8 cellular contexts compared by ENCODE assay signal in genomic region chr18:35240664-35241522, GRCh38. TPM values are rescaled to one million over a fixed set of nuclear protein-coding genes. Genes with fewer than 3 reads are reported as not detected.
DNase-seq lines count a peak whose midpoint lies in the region; TF ChIP-seq lines count a peak whose summit lies in the region.

Gene ZNF397, plus strand, starts transcription at chr18:35241034. Its CDS starts 1,437 bp downstream, at chr18:35242471.

- no peak within 1 kb of the TSS for H3K23ac ChIP-seq in H9 (ENCODE audit: insufficient read length, low read depth, low read length)

- peak within 1 kb of the TSS; percentile 42 for H2BK5ac ChIP-seq in H9 (ENCODE audit: insufficient read length, low read length)

- H3K56ac ChIP-seq in H9 (ENCODE audit: insufficient read length, low read depth, low read length) = no peak within 1 kb of the TSS

- no peak within 1 kb of the TSS for H4K91ac ChIP-seq in H9 (ENCODE audit: insufficient read length, low read depth, low read length)

- peak within 1 kb of the TSS; percentile 85 for H3K27ac ChIP-seq in H9 (ENCODE audit: insufficient read length, low read depth, low read length)
- H3K27ac ChIP-seq in stomach smooth muscle (ENCODE audit: low read length) = peak within 1 kb of the TSS; percentile 92

- peaks cover 3% of the 10 kb centered on the region for H3K23me2 ChIP-seq in H9 (ENCODE audit: insufficient read length, low read depth, low read length, poor library complexity, severe bottlenecking)

- peak within 1 kb of the TSS; percentile 88 to 94 for H3K4me3 Mint-ChIP-seq in H9
- H3K4me3 Mint-ChIP-seq in neural crest cell = peak within 1 kb of the TSS; percentile 99

- DNase-seq in ELR (ENCODE audit: low read depth) (peak; percentile 98), H9 (peak; percentile 97), MG63 (peak; percentile 97), SHP77 treated with DMSO at 0.1 percent for 48 hours (lab: John Stamatoyannopoulos, UW) (peak; percentile 95), activated gamma-delta T cell treated with Interleukin-2 at 50 U/mL for 16 hours (peak; percentile 95), foreskin fibroblast (peak; percentile 97 to 99), neural crest cell (ENCODE audit: low read depth, low spot score) (peak; percentile 95)

- H3K18ac ChIP-seq in H9 (ENCODE audit: insufficient read length, low read depth, low read length) = peak within 1 kb of the TSS; percentile 90

- H3K4me2 ChIP-seq in H9 (ENCODE audit: insufficient read depth, insufficient read length, low read length) = peak within 1 kb of the TSS; percentile 96

- H2BK20ac ChIP-seq in H9 (ENCODE audit: low read depth, low read length, poor library complexity, severe bottlenecking) = no peak within 1 kb of the TSS

- H2BK15ac ChIP-seq in H9 (ENCODE audit: low read depth, low read length) = no peak within 1 kb of the TSS

- H3K9me3 Mint-ChIP-seq in H9 (no peaks in the 10 kb centered on the region), neural crest cell (peaks cover 11% of the 10 kb centered on the region)

- H3K14ac ChIP-seq in H9 (ENCODE audit: insufficient read depth, low read length) = peak within 1 kb of the TSS; percentile 94

- H3K4me1 ChIP-seq in H9 (ENCODE audit: insufficient read depth, low read length) = no peaks in the 10 kb centered on the region
- peaks cover 6% of the 10 kb centered on the region for H3K4me1 ChIP-seq in stomach smooth muscle (ENCODE audit: control insufficient read depth, insufficient read depth, low read length)

- H3K36me3 Mint-ChIP-seq in H9 (ENCODE audit: insufficient read depth in 1 of 3, low read depth in 3 of 3) = peaks cover 34 to 37% (median 37%) of the 10 kb centered on the region in 3 experiments
- peaks cover 34% of the 10 kb centered on the region for H3K36me3 Mint-ChIP-seq in neural crest cell (ENCODE audit: low read depth)

- no peak within 1 kb of the TSS for H2BK12ac ChIP-seq in H9 (ENCODE audit: insufficient read length, low read depth, low read length)

- H3K9me3 ChIP-seq in H9 (ENCODE audit: control insufficient read depth, low read depth, low read length) = no peaks in the 10 kb centered on the region
- H3K9me3 ChIP-seq in MG63 = peaks cover 3% of the 10 kb centered on the region; the same call in 1 of the 2 replicates
- H3K9me3 ChIP-seq in stomach smooth muscle (ENCODE audit: control insufficient read depth in 2 of 2, low read length in 2 of 2) = no peaks in the 10 kb centered on the region

- no peak within 1 kb of the TSS for H2AK5ac ChIP-seq in H9 (ENCODE audit: insufficient read length, low read length)

- peaks cover 3% of the 10 kb centered on the region for H3K79me1 ChIP-seq in H9 (ENCODE audit: insufficient read depth, low read depth, low read length, poor library complexity, severe bottlenecking)

- peaks cover 4% of the 10 kb centered on the region; the same call in 1 of the 2 replicates for H3K79me2 ChIP-seq in H9 (ENCODE audit: insufficient read depth, low read length)

- peak within 1 kb of the TSS; percentile 61 for H2AFZ ChIP-seq in H9 (ENCODE audit: low read length)

- H4K8ac ChIP-seq in H9 (replicated peaks; ENCODE audit: insufficient read length, low read depth, low read length) = no peak within 1 kb of the TSS

- H4K5ac ChIP-seq in H9 (ENCODE audit: insufficient read length, low read depth, low read length) = peak within 1 kb of the TSS; percentile 70

- H3K27me3 ChIP-seq in H9 (ENCODE audit: insufficient read depth, low read length) (no peaks in the 10 kb centered on the region), MG63 (no peaks in the 10 kb centered on the region), stomach smooth muscle (ENCODE audit: control insufficient read depth in 1 of 2, insufficient read depth in 2 of 2, low read length in 2 of 2) (no peaks in the 10 kb centered on the region)

- no peaks in the 10 kb centered on the region for H4K20me1 ChIP-seq in H9 (ENCODE audit: control insufficient read depth, insufficient read depth, insufficient read length)

- H3K27ac Mint-ChIP-seq in H9 (peak within 1 kb of the TSS; percentile 99 to 100 (median 100)), neural crest cell (ENCODE audit: unreplicated experiment) (peak within 1 kb of the TSS; percentile 100)

- H3K27me3 Mint-ChIP-seq in H9 (ENCODE audit: low read depth) (no peaks in the 10 kb centered on the region), neural crest cell (ENCODE audit: low read depth) (no peaks in the 10 kb centered on the region)

- H3T11ph ChIP-seq in H9 (ENCODE audit: low read length) = no peak within 1 kb of the TSS

- H3K36me3 ChIP-seq in MG63 (peaks cover 36% of the 10 kb centered on the region), stomach smooth muscle (ENCODE audit: control insufficient read depth in 2 of 2, insufficient read depth in 2 of 2, low read length in 2 of 2) (peaks cover 27 to 29% of the 10 kb centered on the region in 2 donors)

- no CpG with 5 or more reads among the region's 62 CpGs for WGBS in H9 (ENCODE audit: extremely low coverage, insufficient read length, low lambda C conversion rate)

- H3K4me3 ChIP-seq in MG63 (peak within 1 kb of the TSS; percentile 72), foreskin fibroblast (ENCODE audit: low read depth in 1 of 2, low read length in 2 of 2) (peak within 1 kb of the TSS; percentile 70 to 78), stomach smooth muscle (ENCODE audit: low read length in 2 of 2) (peak within 1 kb of the TSS; percentile 85 to 93)

- peak within 1 kb of the TSS; percentile 1 for H2BK120ac ChIP-seq in H9 (ENCODE audit: low read depth, low read length, poor library complexity, severe bottlenecking)

- H3K4ac ChIP-seq in H9 (ENCODE audit: low read depth, low read length) = no peak within 1 kb of the TSS; the same call in 1 of the 2 replicates

- H3K9ac ChIP-seq in H9 (ENCODE audit: extremely low read depth, insufficient read length, low read length) (peak within 1 kb of the TSS; percentile 98), stomach smooth muscle (ENCODE audit: low read length in 2 of 2) (peak within 1 kb of the TSS; percentile 93 to 97)

- TF ChIP-seq CTCF in H9 (conservative IDR thresholded peaks at IDR 0.05) (no peak), foreskin fibroblast (IDR thresholded peaks at IDR 0.05; ENCODE audit: low read depth, low read length) (no peak), neural crest cell (conservative IDR thresholded peaks at IDR 0.05) (no peak)

- H3K4me1 Mint-ChIP-seq in H9 = peaks cover 6 to 13% of the 10 kb centered on the region in 2 experiments
- H3K4me1 Mint-ChIP-seq in neural crest cell = peaks cover 4% of the 10 kb centered on the region

RNA-seq across cellular contexts. Expression of gene ZNF397, which starts in this region (rescaled TPM):
- total RNA-seq in H9 (2021) (35.3 TPM in 2 replicates), neural crest cell (27.6 and 30.3 TPM in 2 replicates)
- total RNA-seq in MG63 (2014; rRNA removed; shearing (Covaris generic); ENCODE audit: low replicate concordance) = 4.1 and 6.9 TPM in 2 replicates

Comparison
In these comparisons a context has a peak if more than half of its experiments do, and no peak if none do; other contexts are left out.
1. Peak in every context shown above with its lines: DNase-seq, H3K4me3 ChIP-seq and H3K27ac ChIP-seq.